In genomic region chr2:161316686-161317085, GRCh38 we compare ENCODE assay signal across 15 cellular contexts. TPM values are rescaled to one million over a fixed set of nuclear protein-coding genes. Genes with fewer than 3 reads are reported as not detected.
DNase-seq lines count a peak whose midpoint lies in the region; ATAC-seq and TF ChIP-seq lines count a peak whose summit lies in the region.
"Had no signal": no experiment of that assay in that cellular context is flagged by ENCODE, and none has a peak within 500 bp of the region (broad histone marks: within the 10 kb centered on the region; RNA-seq: fewer than 3 reads in every experiment).

No MANE protein-coding gene starts in this region.

- DNase-seq in DMS 273 (lab: John Stamatoyannopoulos, UW; ENCODE audit: unreplicated experiment) (peak; percentile 16), DMS 273 treated with DMSO at 0.1 percent for 48 hours (lab: John Stamatoyannopoulos, UW) (no peak), dedifferentiated amniotic fluid mesenchymal stem cell (ENCODE audit: extremely low spot score) (peak; percentile 17), fibroblast of the aortic adventitia (ENCODE audit: low read depth) (peak; percentile 39), activated gamma-delta T cell (lab: John Stamatoyannopoulos, UW) (no peak)
- DNase-seq: AML-193; Caco-2; CD8-positive, alpha-beta memory T cell; DMS79 treated with DMSO at 0.1 percent for 48 hours; GDM1; KG1 had no signal

- no peak overlapping the region for H3K4me3 ChIP-seq in fibroblast of the aortic adventitia (ENCODE audit: low read depth, low read length)
- H3K4me3 ChIP-seq: BLaER1 had no signal

- ATAC-seq in HG02571 (IDR thresholded peaks at IDR 0.05; ENCODE audit: unreplicated experiment) = no peak
- ATAC-seq in GM19397 (IDR thresholded peaks at IDR 0.05; ENCODE audit: unreplicated experiment) = no peak
- ATAC-seq: HCT116 had no signal

- TF ChIP-seq CTCF in fibroblast of the aortic adventitia (IDR thresholded peaks at IDR 0.05; ENCODE audit: insufficient read depth, low read length) = no peak

RNA-seq across cellular contexts. Expression of gene PSMD14, which starts 8.5 kb away (rescaled TPM):
- 64.4 and 103 TPM in 2 replicates for total RNA-seq in fibroblast of the aortic adventitia (ENCODE audit: low replicate concordance)

Comparison
In these comparisons a context has a peak if more than half of its experiments do, and no peak if none do; other contexts are left out.
1. DNase-seq: peak in DMS 273 (single experiment), dedifferentiated amniotic fluid mesenchymal stem cell (single experiment) and fibroblast of the aortic adventitia (single experiment); none in DMS 273 treated with DMSO at 0.1 percent for 48 hours (single experiment) and activated gamma-delta T cell (single experiment).